Comparison of ENCODE assay signal across 1 cellular context in genomic region chr3:17840651-17841050, GRCh38.
TF ChIP-seq lines count a peak whose summit lies in the region.

No MANE protein-coding gene starts in this region.

TF ChIP-seq in SK-N-SH treated with all-trans-retinoic acid at 6 μM for 48 hours, 23 proteins besides CTCF, POLR2A, EP300 and RAD21 (continued from another document):
- TF ChIP-seq, protein P1, sequence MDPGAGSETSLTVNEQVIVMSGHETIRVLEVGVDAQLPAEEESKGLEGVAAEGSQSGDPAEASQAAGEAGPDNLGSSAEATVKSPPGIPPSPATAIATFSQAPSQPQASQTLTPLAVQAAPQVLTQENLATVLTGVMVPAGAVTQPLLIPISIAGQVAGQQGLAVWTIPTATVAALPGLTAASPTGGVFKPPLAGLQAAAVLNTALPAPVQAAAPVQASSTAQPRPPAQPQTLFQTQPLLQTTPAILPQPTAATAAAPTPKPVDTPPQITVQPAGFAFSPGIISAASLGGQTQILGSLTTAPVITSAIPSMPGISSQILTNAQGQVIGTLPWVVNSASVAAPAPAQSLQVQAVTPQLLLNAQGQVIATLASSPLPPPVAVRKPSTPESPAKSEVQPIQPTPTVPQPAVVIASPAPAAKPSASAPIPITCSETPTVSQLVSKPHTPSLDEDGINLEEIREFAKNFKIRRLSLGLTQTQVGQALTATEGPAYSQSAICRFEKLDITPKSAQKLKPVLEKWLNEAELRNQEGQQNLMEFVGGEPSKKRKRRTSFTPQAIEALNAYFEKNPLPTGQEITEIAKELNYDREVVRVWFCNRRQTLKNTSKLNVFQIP (CRISPR knock-in tag; IDR thresholded peaks at IDR 0.05; ENCODE audit: borderline replicate concordance, low read depth): no peak
- TF ChIP-seq ZNF565 (CRISPR knock-in tag; conservative IDR thresholded peaks at IDR 0.05; ENCODE audit: low read depth) (no peak), BACH2 (CRISPR knock-in tag; IDR thresholded peaks at IDR 0.05; ENCODE audit: borderline replicate concordance) (no peak), ZC3H10 (CRISPR knock-in tag; IDR thresholded peaks at IDR 0.05) (no peak), RARB (CRISPR knock-in tag; IDR thresholded peaks at IDR 0.05) (no peak)
- TF ChIP-seq, protein P2, sequence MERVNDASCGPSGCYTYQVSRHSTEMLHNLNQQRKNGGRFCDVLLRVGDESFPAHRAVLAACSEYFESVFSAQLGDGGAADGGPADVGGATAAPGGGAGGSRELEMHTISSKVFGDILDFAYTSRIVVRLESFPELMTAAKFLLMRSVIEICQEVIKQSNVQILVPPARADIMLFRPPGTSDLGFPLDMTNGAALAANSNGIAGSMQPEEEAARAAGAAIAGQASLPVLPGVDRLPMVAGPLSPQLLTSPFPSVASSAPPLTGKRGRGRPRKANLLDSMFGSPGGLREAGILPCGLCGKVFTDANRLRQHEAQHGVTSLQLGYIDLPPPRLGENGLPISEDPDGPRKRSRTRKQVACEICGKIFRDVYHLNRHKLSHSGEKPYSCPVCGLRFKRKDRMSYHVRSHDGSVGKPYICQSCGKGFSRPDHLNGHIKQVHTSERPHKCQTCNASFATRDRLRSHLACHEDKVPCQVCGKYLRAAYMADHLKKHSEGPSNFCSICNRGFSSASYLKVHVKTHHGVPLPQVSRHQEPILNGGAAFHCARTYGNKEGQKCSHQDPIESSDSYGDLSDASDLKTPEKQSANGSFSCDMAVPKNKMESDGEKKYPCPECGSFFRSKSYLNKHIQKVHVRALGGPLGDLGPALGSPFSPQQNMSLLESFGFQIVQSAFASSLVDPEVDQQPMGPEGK (CRISPR knock-in tag; IDR thresholded peaks at IDR 0.05; ENCODE audit: borderline replicate concordance): no peak
